ENCODE assay signal across 24 cellular contexts in genomic region chr4:169987327-169988228, GRCh38. TPM values are rescaled to one million over a fixed set of nuclear protein-coding genes. Genes with fewer than 3 reads are reported as not detected.
DNase-seq lines count a peak whose midpoint lies in the region; ATAC-seq, FAIRE-seq and TF ChIP-seq lines count a peak whose summit lies in the region.
"Had no signal": no experiment of that assay in that cellular context is flagged by ENCODE, and none has a peak within 500 bp of the region (broad histone marks: within the 10 kb centered on the region; RNA-seq: fewer than 3 reads in every experiment).

No MANE protein-coding gene starts in this region.

- ATAC-seq in activated naive CD8-positive, alpha-beta T cell treated with anti-CD3 and anti-CD28 coated beads, Interleukin-2, amount 50 U/mL, for 24 hours = no peak
- ATAC-seq in HG02840 (IDR thresholded peaks at IDR 0.05; ENCODE audit: low FRiP score, unreplicated experiment) = no peak
- ATAC-seq: CD8-positive, alpha-beta T cell had no signal

- H4K20me1 ChIP-seq in astrocyte (ENCODE audit: insufficient read depth, low read length) = no peaks in the 10 kb centered on the region

- peak; percentile 37 to 62 for DNase-seq in NCI-H526 (lab: John Stamatoyannopoulos, UW)
- DNase-seq in NCI-H526 treated with DMSO at 0.1 percent for 48 hours (lab: John Stamatoyannopoulos, UW) = no peak
- DNase-seq in astrocyte (ENCODE audit: low read depth) = no peak
- DNase-seq in progenitor cell of endocrine pancreas (ENCODE audit: low spot score, unreplicated experiment) = no peak
- DNase-seq in activated naive CD8-positive, alpha-beta T cell treated with anti-CD3 and anti-CD28 coated beads, Interleukin-2, amount 50 U/mL, for 24 hours = no peak
- DNase-seq in effector CD8-positive, alpha-beta T cell (lab: John Stamatoyannopoulos, UW) = no peak
- DNase-seq: C1 segment of cervical spinal cord; CD8-positive, alpha-beta T cell; DMS153; IMR-90; NCI-H1417; NCI-H1694 treated with DMSO at 0.1 percent for 48 hours; NCI-H2081 treated with DMSO at 0.1 percent for 48 hours; NCI-H774; NK-92 treated with Interleukin-12 subunit alpha and Interleukin-12 subunit beta, amount 100 ng/mL, for 24 hours; SHP77 treated with DMSO at 0.1 percent for 48 hours had no signal

- H3K9me3 Mint-ChIP-seq in astrocyte (ENCODE audit: unreplicated experiment) (no peaks in the 10 kb centered on the region), progenitor cell of endocrine pancreas (ENCODE audit: low read depth) (no peaks in the 10 kb centered on the region)
- H3K9me3 Mint-ChIP-seq in activated naive CD8-positive, alpha-beta T cell treated with anti-CD3 and anti-CD28 coated beads, Interleukin-2, amount 50 U/mL, for 24 hours = no peaks in the 10 kb centered on the region
- H3K9me3 Mint-ChIP-seq: CD8-positive, alpha-beta T cell had no signal

- H3K27me3 ChIP-seq in HUES48 (ENCODE audit: control insufficient read depth, insufficient read depth, low read length) (no peaks in the 10 kb centered on the region), astrocyte (ENCODE audit: insufficient read depth, low read length) (no peaks in the 10 kb centered on the region)

- H3K27ac Mint-ChIP-seq in astrocyte (ENCODE audit: unreplicated experiment) = no peak overlapping the region
- peak overlapping the region; percentile 15 for H3K27ac Mint-ChIP-seq in progenitor cell of endocrine pancreas
- H3K27ac Mint-ChIP-seq in activated naive CD8-positive, alpha-beta T cell treated with anti-CD3 and anti-CD28 coated beads, Interleukin-2, amount 50 U/mL, for 24 hours = no peak overlapping the region
- H3K27ac Mint-ChIP-seq: CD8-positive, alpha-beta T cell had no signal

- TF ChIP-seq CTCF in astrocyte (IDR thresholded peaks at IDR 0.05; ENCODE audit: insufficient read depth, low read depth, low read length) (no peak), progenitor cell of endocrine pancreas (IDR thresholded peaks at IDR 0.05; ENCODE audit: unreplicated experiment) (no peak)

- H3K27me3 Mint-ChIP-seq in astrocyte (ENCODE audit: low read depth, unreplicated experiment) (no peaks in the 10 kb centered on the region), progenitor cell of endocrine pancreas (no peaks in the 10 kb centered on the region)
- peaks cover 5% of the 10 kb centered on the region for H3K27me3 Mint-ChIP-seq in activated naive CD8-positive, alpha-beta T cell treated with anti-CD3 and anti-CD28 coated beads, Interleukin-2, amount 50 U/mL, for 24 hours

- H3K4me1 ChIP-seq in HUES48 (ENCODE audit: control insufficient read depth, insufficient read depth, low read length) = peaks cover 18% of the 10 kb centered on the region
- H3K4me1 ChIP-seq in astrocyte (ENCODE audit: insufficient read depth, low read length) = peaks cover 13% of the 10 kb centered on the region

- H3K9me3 ChIP-seq in HUES48 (ENCODE audit: control insufficient read depth, insufficient read depth, low read length) (no peaks in the 10 kb centered on the region), astrocyte (ENCODE audit: insufficient read depth, low read depth, low read length) (no peaks in the 10 kb centered on the region)

- no peaks in the 10 kb centered on the region for H3K79me2 ChIP-seq in astrocyte (ENCODE audit: insufficient read depth, low read length)

- H3K4me2 ChIP-seq in astrocyte (ENCODE audit: low read length) = no peak overlapping the region

- H3K9ac ChIP-seq in HUES48 (ENCODE audit: low read depth, low read length) (no peak overlapping the region; the same call in 1 of the 2 replicates), astrocyte (ENCODE audit: low read length) (no peak overlapping the region)

- H3K27ac ChIP-seq in HUES48 (ENCODE audit: low read depth, low read length) = peak overlapping the region; percentile 38
- no peak overlapping the region for H3K27ac ChIP-seq in astrocyte (ENCODE audit: low read depth, low read length)
- H3K27ac ChIP-seq: 22Rv1, HL-60, RWPE1, SK-N-MC had no signal

- H3K4me1 Mint-ChIP-seq in astrocyte (ENCODE audit: low read depth, unreplicated experiment) (peaks cover 20% of the 10 kb centered on the region), progenitor cell of endocrine pancreas (ENCODE audit: low read depth) (peaks cover 15% of the 10 kb centered on the region)
- no peaks in the 10 kb centered on the region for H3K4me1 Mint-ChIP-seq in activated naive CD8-positive, alpha-beta T cell treated with anti-CD3 and anti-CD28 coated beads, Interleukin-2, amount 50 U/mL, for 24 hours

- FAIRE-seq in astrocyte (lab: Jason Lieb, UNC) = peak; percentile 34
- FAIRE-seq: GM12892, GM19239 had no signal

- H2AFZ ChIP-seq in astrocyte (ENCODE audit: low read depth, low read length) = no peak overlapping the region

- H3K36me3 ChIP-seq in HUES48 (ENCODE audit: control insufficient read depth, insufficient read depth, low read length) (no peaks in the 10 kb centered on the region), astrocyte (ENCODE audit: insufficient read depth, low read length) (no peaks in the 10 kb centered on the region)

- H3K4me3 Mint-ChIP-seq in astrocyte (ENCODE audit: unreplicated experiment) = no peak overlapping the region
- no peak overlapping the region for H3K4me3 Mint-ChIP-seq in progenitor cell of endocrine pancreas (ENCODE audit: low read depth)
- no peak overlapping the region for H3K4me3 Mint-ChIP-seq in activated naive CD8-positive, alpha-beta T cell treated with anti-CD3 and anti-CD28 coated beads, Interleukin-2, amount 50 U/mL, for 24 hours
- H3K4me3 Mint-ChIP-seq: CD8-positive, alpha-beta T cell had no signal

- H3K36me3 Mint-ChIP-seq in astrocyte (ENCODE audit: low read depth, unreplicated experiment) (peaks cover 15% of the 10 kb centered on the region), progenitor cell of endocrine pancreas (ENCODE audit: insufficient read depth) (peaks cover 2% of the 10 kb centered on the region)
- no peaks in the 10 kb centered on the region for H3K36me3 Mint-ChIP-seq in activated naive CD8-positive, alpha-beta T cell treated with anti-CD3 and anti-CD28 coated beads, Interleukin-2, amount 50 U/mL, for 24 hours (ENCODE audit: low read depth)
- H3K36me3 Mint-ChIP-seq: CD8-positive, alpha-beta T cell had no signal

- H3K4me3 ChIP-seq in HUES48 (ENCODE audit: low read depth, low read length) (no peak overlapping the region), astrocyte (ENCODE audit: insufficient read depth, low read depth, low read length) (no peak overlapping the region)
- H3K4me3 ChIP-seq: SK-N-MC had no signal

RNA-seq across cellular contexts. Expression of gene MFAP3L, which starts 38.6 kb away (rescaled TPM):
- 30.2 and 30.8 TPM in 2 replicates for total RNA-seq in astrocyte
- total RNA-seq in progenitor cell of endocrine pancreas = 3.3 and 3.4 TPM in 2 replicates

Comparison
In these comparisons a context has a peak if more than half of its experiments do, and no peak if none do; other contexts are left out.
1. DNase-seq: peak in NCI-H526 (2 of 2); none in NCI-H526 treated with DMSO at 0.1 percent for 48 hours (single experiment), astrocyte (single experiment), progenitor cell of endocrine pancreas (single experiment), activated naive CD8-positive, alpha-beta T cell treated with anti-CD3 and anti-CD28 coated beads, Interleukin-2, amount 50 U/mL, for 24 hours (single experiment) and effector CD8-positive, alpha-beta T cell (single experiment).